In genomic region chr3:164845739-164846138, GRCh38 we compare ENCODE assay signal across 29 cellular contexts.
"Had no signal": no experiment of that assay in that cellular context is flagged by ENCODE, and none has a peak within 500 bp of the region (broad histone marks: within the 10 kb centered on the region; RNA-seq: fewer than 3 reads in every experiment).

No MANE protein-coding gene starts in this region.

- H3K9me3 ChIP-seq: gastrocnemius medialis, left lung, ovary, psoas muscle, sigmoid colon, testis, tibial nerve, upper lobe of left lung had no signal

- H3K27me3 Mint-ChIP-seq: naive thymus-derived CD4-positive, alpha-beta T cell; stimulated activated memory B cell treated with anti-CD40 and anti-IgM and Interleukin-4, amounts not matched to agents 10 μg/mL and 1 μg/mL and 100 μg/mL, for 72 hours had no signal

- H3K27ac Mint-ChIP-seq: endodermal cell; naive thymus-derived CD4-positive, alpha-beta T cell; nephron; stimulated activated memory B cell treated with anti-CD40 and anti-IgM and Interleukin-4, amounts not matched to agents 10 μg/mL and 1 μg/mL and 100 μg/mL, for 72 hours had no signal

- H3K4me3 Mint-ChIP-seq: endodermal cell; naive thymus-derived CD4-positive, alpha-beta T cell; nephron; stimulated activated memory B cell treated with anti-CD40 and anti-IgM and Interleukin-4, amounts not matched to agents 10 μg/mL and 1 μg/mL and 100 μg/mL, for 72 hours had no signal

- H3K36me3 ChIP-seq: gastrocnemius medialis, left lung, ovary, sigmoid colon, tibial nerve, upper lobe of left lung had no signal

- H3K4me1 ChIP-seq: gastrocnemius medialis, left lung, psoas muscle, sigmoid colon, testis, tibial nerve, upper lobe of left lung had no signal

- H3K9me3 Mint-ChIP-seq: endodermal cell, nephron had no signal

- H3K27me3 ChIP-seq: dorsolateral prefrontal cortex, gastrocnemius medialis, left lung, ovary, sigmoid colon, testis, tibial nerve, upper lobe of left lung had no signal

- H3K4me1 Mint-ChIP-seq: naive thymus-derived CD4-positive, alpha-beta T cell; nephron; stimulated activated memory B cell treated with anti-CD40 and anti-IgM and Interleukin-4, amounts not matched to agents 10 μg/mL and 1 μg/mL and 100 μg/mL, for 72 hours had no signal

- ATAC-seq: esophagus mucosa; gastrocnemius medialis; left cardiac atrium; left lung; naive thymus-derived CD4-positive, alpha-beta T cell; psoas muscle; right cardiac atrium; stimulated activated memory B cell treated with anti-CD40 and anti-IgM and Interleukin-4, amounts not matched to agents 10 μg/mL and 1 μg/mL and 100 μg/mL, for 72 hours; stimulated activated naive CD8-positive, alpha-beta T cell treated with anti-CD3 and anti-CD28 coated beads, Interleukin-15, Interleukin-2, amounts not matched to agents 100 U/mL and 50 U/mL, for 24 hours had no signal

- H3K36me3 Mint-ChIP-seq: stimulated activated memory B cell treated with anti-CD40 and anti-IgM and Interleukin-4, amounts not matched to agents 10 μg/mL and 1 μg/mL and 100 μg/mL, for 72 hours had no signal

- H3K4me3 ChIP-seq: dorsolateral prefrontal cortex, gastrocnemius medialis, left lung, ovary, psoas muscle, sigmoid colon, testis, tibial nerve, upper lobe of left lung had no signal

- H3K27ac ChIP-seq: dorsolateral prefrontal cortex, epithelial cell of prostate, gastrocnemius medialis, left lung, ovary, psoas muscle, sigmoid colon, testis, tibial nerve, upper lobe of left lung had no signal

- DNase-seq: dorsolateral prefrontal cortex; effector CD4-positive, alpha-beta T cell; endodermal cell; foreskin fibroblast; gastrocnemius medialis; head of caudate nucleus; left cardiac atrium; left lung; mammary epithelial cell; mesendoderm; midbrain; naive thymus-derived CD4-positive, alpha-beta T cell; occipital lobe; ovary; posterior cingulate gyrus; psoas muscle; right cardiac atrium; sigmoid colon; stimulated activated CD4-positive, alpha-beta T cell treated with anti-CD3 and anti-CD28 coated beads, Interleukin-2, amount 100 ng/mL, for 24 hours; stimulated activated CD4-positive, alpha-beta T cell treated with anti-CD3 and anti-CD28 coated beads, Interleukin-4, amount 100 ng/mL, for 24 hours; stimulated activated naive CD8-positive, alpha-beta T cell treated with anti-CD3 and anti-CD28 coated beads, Interleukin-15, Interleukin-2, amounts not matched to agents 100 U/mL and 50 U/mL, for 24 hours; substantia nigra; testis; upper lobe of left lung had no signal
